Comparison of ENCODE assay signal across 10 cellular contexts in the genomic region with DNA sequence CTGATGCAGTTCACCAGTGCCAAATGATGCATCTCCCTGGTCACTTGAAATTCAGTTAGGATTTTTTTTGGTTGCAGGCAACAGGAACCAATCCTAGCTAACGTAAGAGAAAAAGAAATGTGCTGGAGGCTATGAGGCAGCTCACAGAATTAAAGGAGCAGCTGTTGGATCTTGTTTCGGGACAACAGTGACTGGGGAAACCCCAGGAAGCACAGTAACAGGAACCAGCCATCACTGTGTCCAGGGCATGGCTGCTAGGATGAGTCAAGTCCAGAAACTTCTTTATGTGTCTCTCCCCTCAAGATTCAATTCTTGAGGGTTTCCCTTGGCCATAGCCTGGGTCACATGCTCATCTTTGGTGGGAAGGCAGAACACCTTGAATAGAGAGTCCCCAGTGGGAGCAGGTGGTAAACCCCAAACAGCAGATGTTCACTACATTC. TPM values are rescaled to one million over a fixed set of nuclear protein-coding genes. Genes with fewer than 3 reads are reported as not detected.
DNase-seq lines count a peak whose midpoint lies in the region; ATAC-seq and TF ChIP-seq lines count a peak whose summit lies in the region.
"Had no signal": no experiment of that assay in that cellular context is flagged by ENCODE, and none has a peak within 500 bp of the region (broad histone marks: within the 10 kb centered on the region; RNA-seq: fewer than 3 reads in every experiment).

No MANE protein-coding gene starts in this region.

- peak overlapping the region; percentile 70 for H3K27ac ChIP-seq in psoas muscle
- H3K27ac ChIP-seq: 22Rv1, right lobe of liver had no signal

- ATAC-seq in GM21786 (IDR thresholded peaks at IDR 0.05; ENCODE audit: unreplicated experiment) (peak; percentile 87), psoas muscle (peak; percentile 78 to 88 (median 87))

- DNase-seq in DMS 273 (lab: John Stamatoyannopoulos, UW; ENCODE audit: unreplicated experiment), result peak; percentile 39
- DNase-seq in DMS 273 treated with DMSO at 0.1 percent for 48 hours (lab: John Stamatoyannopoulos, UW), result no peak
- peak; percentile 92 for DNase-seq in LHCN-M2 (ENCODE audit: low read depth)
- no peak for DNase-seq in psoas muscle
- DNase-seq in NK-92 treated with Interleukin-12 subunit alpha and Interleukin-12 subunit beta, amount 100 ng/mL, for 24 hours (lab: John Stamatoyannopoulos, UW), result no peak
- DNase-seq in cerebellar cortex (ENCODE audit: low spot score), result no peak
- DNase-seq in RPMI8226, result no peak
- DNase-seq: right lobe of liver had no signal

- H3K4me3 ChIP-seq in psoas muscle, result no peak overlapping the region
- H3K4me3 ChIP-seq: right lobe of liver had no signal

- H3K9me3 ChIP-seq in psoas muscle, result no peaks in the 10 kb centered on the region
- H3K9me3 ChIP-seq: right lobe of liver had no signal

- intact Hi-C loops in psoas muscle (cut with DNase I), result no loop called here

- no peaks in the 10 kb centered on the region for H3K27me3 ChIP-seq in psoas muscle (ENCODE audit: insufficient read depth in 3 of 3, low read length in 2 of 3)
- H3K27me3 ChIP-seq: right lobe of liver had no signal

- peaks cover 3% of the 10 kb centered on the region for H3K4me1 ChIP-seq in psoas muscle
- H3K4me1 ChIP-seq: right lobe of liver had no signal

- TF ChIP-seq CTCF in psoas muscle (IDR thresholded peaks at IDR 0.05), result no peak

- 6 to 12% (median 7%) methylated on average over 2 of the region's 2 CpGs for WGBS in psoas muscle, 3 donors

- no peaks in the 10 kb centered on the region for H3K36me3 ChIP-seq in psoas muscle (ENCODE audit: insufficient read depth in 1 of 2, low read depth in 1 of 2)
- H3K36me3 ChIP-seq: right lobe of liver had no signal

RNA-seq across cellular contexts. Expression of gene CHST2, which starts 39.0 kb away (rescaled TPM):
- 20.1 and 30.3 TPM in 2 replicates for total RNA-seq in LHCN-M2 (2014; rRNA removed)
- 10.3 TPM for polyA plus RNA-seq in LHCN-M2 (2012)
- total RNA-seq in psoas muscle, result 1 to 10 TPM; 1.1 to 2.1 (median 1.8) TPM
- 1 to 10 TPM in 2 of 3 donors, under 1 TPM in 1; 0.64 to 2.9 (median 1.4) TPM for polyA plus RNA-seq in psoas muscle

Comparison
In these comparisons a context has a peak if more than half of its experiments do, and no peak if none do; other contexts are left out.
1. DNase-seq: peak in DMS 273 (single experiment) and LHCN-M2 (single experiment); none in DMS 273 treated with DMSO at 0.1 percent for 48 hours (single experiment), psoas muscle (0 of 2), NK-92 treated with Interleukin-12 subunit alpha and Interleukin-12 subunit beta, amount 100 ng/mL, for 24 hours (single experiment), cerebellar cortex (single experiment) and RPMI8226 (single experiment).